Comparison of ENCODE assay signal across 9 cellular contexts in genomic region chr9:85258823-85259370, GRCh38.
DNase-seq lines count a peak whose midpoint lies in the region; ATAC-seq and TF ChIP-seq lines count a peak whose summit lies in the region.
"Had no signal": no experiment of that assay in that cellular context is flagged by ENCODE, and none has a peak within 500 bp of the region (broad histone marks: within the 10 kb centered on the region; RNA-seq: fewer than 3 reads in every experiment).

No MANE protein-coding gene starts in this region.

- WGBS in heart left ventricle, 4 donors: 28 to 40% (median 31%) methylated on average over 10 of the region's 10 CpGs

- H3K27ac ChIP-seq in WERI-Rb-1 (no peak overlapping the region), heart left ventricle (no peak overlapping the region)
- H3K27ac ChIP-seq: BLaER1 treated with 17β-estradiol and CSF1 and Interleukin-3, amounts not matched to agents 10 nM and 100 nM had no signal

- H3K4me1 ChIP-seq in heart left ventricle: peaks cover 0 to 6% (median 0%) of the 10 kb centered on the region in 12 donors

- peak; percentile 2 for DNase-seq in NCI-H1694 treated with DMSO at 0.1 percent for 48 hours (lab: John Stamatoyannopoulos, UW)
- no peak for DNase-seq in NCI-H1694 (lab: John Stamatoyannopoulos, UW)
- DNase-seq in NCI-H1048 (lab: John Stamatoyannopoulos, UW): peak; percentile 18
- DNase-seq in WERI-Rb-1: peak; percentile 44
- DNase-seq in heart left ventricle: peak in 4 of 5 donors; percentile 22 to 53 (median 45)
- DNase-seq in retinal pigment epithelial cell (ENCODE audit: low read depth): peak; percentile 15

- no peak overlapping the region for H3K4me3 ChIP-seq in WERI-Rb-1 (ENCODE audit: low read depth, low read length)
- H3K4me3 ChIP-seq in heart left ventricle: no peak overlapping the region
- H3K4me3 ChIP-seq in retinal pigment epithelial cell (ENCODE audit: low read length): no peak overlapping the region
- H3K4me3 ChIP-seq: BLaER1 treated with 17β-estradiol and CSF1 and Interleukin-3, amounts not matched to agents 10 nM and 100 nM had no signal

- no peaks in the 10 kb centered on the region for H3K36me3 ChIP-seq in WERI-Rb-1
- no peaks in the 10 kb centered on the region for H3K36me3 ChIP-seq in heart left ventricle
- H3K36me3 ChIP-seq: BLaER1 treated with 17β-estradiol and CSF1 and Interleukin-3, amounts not matched to agents 10 nM and 100 nM had no signal

- no peak for TF ChIP-seq POLR2A in heart left ventricle (IDR thresholded peaks at IDR 0.05)

- intact Hi-C loops in heart left ventricle (cut with DNase I): loop anchor here in 9 of 10 donors (2.0 to 10.0 kb wide), 5 partner anchors 562 to 862 kb away; no protein-coding TSS in a partner anchor

- H3K9me3 ChIP-seq in WERI-Rb-1 (ENCODE audit: severe bottlenecking) (no peaks in the 10 kb centered on the region), heart left ventricle (peaks cover 0 to 7% (median 0%) of the 10 kb centered on the region in 12 donors)

- TF ChIP-seq CTCF in WERI-Rb-1 (IDR thresholded peaks at IDR 0.05; ENCODE audit: low read depth, low read length) (peak; percentile 77), heart left ventricle (IDR thresholded peaks at IDR 0.05) (peak; percentile 42 to 74 (median 67)), retinal pigment epithelial cell (conservative IDR thresholded peaks at IDR 0.05; ENCODE audit: low read depth, low read length) (peak; percentile 83)

- ATAC-seq in GM21529 (IDR thresholded peaks at IDR 0.05; ENCODE audit: unreplicated experiment): peak; percentile 74
- peak; percentile 77 to 88 (median 87) for ATAC-seq in heart left ventricle
- no peak for ATAC-seq in HG02870 (IDR thresholded peaks at IDR 0.05; ENCODE audit: unreplicated experiment)

- H3K27me3 ChIP-seq in WERI-Rb-1 (ENCODE audit: insufficient read depth, low read depth, severe bottlenecking) (peaks cover 48% of the 10 kb centered on the region), heart left ventricle (peaks cover 0 to 7% (median 0%) of the 10 kb centered on the region in 9 donors)
